Comparison of ENCODE assay signal across 7 cellular contexts in the genomic region with DNA sequence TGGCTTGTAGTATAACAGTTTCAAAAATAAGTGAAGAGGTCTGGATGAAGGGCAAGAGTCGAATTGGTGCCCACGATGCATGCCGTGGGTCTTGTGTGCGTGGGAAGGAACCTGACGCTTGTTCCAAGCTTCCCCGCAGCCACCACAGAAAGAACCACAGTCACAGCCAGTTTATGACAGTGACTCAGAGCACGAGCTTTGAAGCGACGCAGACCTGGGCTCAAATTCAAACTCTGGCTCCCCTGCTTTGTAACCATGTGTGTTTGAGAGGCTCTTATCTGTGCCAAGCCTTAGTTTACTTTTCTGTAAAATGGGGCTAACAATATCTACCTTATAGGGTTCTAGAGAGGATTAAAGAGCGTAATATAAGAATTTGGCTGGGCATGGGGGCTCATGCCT.
DNase-seq lines count a peak whose midpoint lies in the region; ATAC-seq and TF ChIP-seq lines count a peak whose summit lies in the region.

No MANE protein-coding gene starts in this region.

- H3K27ac ChIP-seq in osteoblast (ENCODE audit: low read depth, low read length) (peak overlapping the region; percentile 93), tibial artery (peak overlapping the region; percentile 95 to 96)

- H3K27me3 ChIP-seq in osteoblast (ENCODE audit: insufficient read depth, low read length) = no peaks in the 10 kb centered on the region
- no peaks in the 10 kb centered on the region for H3K27me3 ChIP-seq in tibial artery

- ATAC-seq in HG02623 (IDR thresholded peaks at IDR 0.05; ENCODE audit: unreplicated experiment) = no peak

- H3K4me2 ChIP-seq in osteoblast (ENCODE audit: insufficient read depth, low read length) = no peak overlapping the region

- peak; percentile 93 for DNase-seq in RPMI7951 (ENCODE audit: low read depth)
- peak; percentile 91 for DNase-seq in activated naive CD4-positive, alpha-beta T cell treated with anti-CD3 and anti-CD28 coated beads for 36 hours
- DNase-seq in osteoblast (ENCODE audit: insufficient read length, low spot score, missing footprints) = peak; percentile 64
- DNase-seq in tibial artery = peak; percentile 28 to 66
- no peak for DNase-seq in D341Med (ENCODE audit: low spot score)
- DNase-seq in NCI-H510A (lab: John Stamatoyannopoulos, UW) = no peak

- H3K4me1 Mint-ChIP-seq in activated naive CD4-positive, alpha-beta T cell treated with anti-CD3 and anti-CD28 coated beads for 36 hours (ENCODE audit: low read depth) = peaks cover 25% of the 10 kb centered on the region

- peaks cover 68% of the 10 kb centered on the region for H3K79me2 ChIP-seq in osteoblast (ENCODE audit: insufficient read depth, low read length)

- H3K4me3 ChIP-seq in osteoblast (ENCODE audit: insufficient read depth, low read length) (no peak overlapping the region), tibial artery (no peak overlapping the region)

- TF ChIP-seq CTCF in osteoblast (IDR thresholded peaks at IDR 0.05; ENCODE audit: extremely low read depth, low read depth, low read length) (no peak), tibial artery (IDR thresholded peaks at IDR 0.05) (no peak)

- no peaks in the 10 kb centered on the region for H4K20me1 ChIP-seq in osteoblast (ENCODE audit: insufficient read depth, low read length)

- H3K36me3 Mint-ChIP-seq in activated naive CD4-positive, alpha-beta T cell treated with anti-CD3 and anti-CD28 coated beads for 36 hours (ENCODE audit: low read depth) = peaks cover 23% of the 10 kb centered on the region

- H3K4me1 ChIP-seq in osteoblast (ENCODE audit: insufficient read depth, low read length) = peaks cover 48% of the 10 kb centered on the region
- peaks cover 4 to 47% (median 32%) of the 10 kb centered on the region in 4 donors for H3K4me1 ChIP-seq in tibial artery

- no peaks in the 10 kb centered on the region for H3K27me3 Mint-ChIP-seq in activated naive CD4-positive, alpha-beta T cell treated with anti-CD3 and anti-CD28 coated beads for 36 hours (ENCODE audit: low read depth)

- H3K27ac Mint-ChIP-seq in activated naive CD4-positive, alpha-beta T cell treated with anti-CD3 and anti-CD28 coated beads for 36 hours = peak overlapping the region; percentile 73

- CTCF ChIA-PET in activated naive CD4-positive, alpha-beta T cell treated with anti-CD3 and anti-CD28 coated beads for 36 hours (lab: Charles Lee) = interaction anchor here (0.6 to 4.5 kb wide), 5 partner anchors 8 to 723 kb away, joined by 3 to 25 read pairs (median 3); no protein-coding TSS in a partner anchor

- H3K4me3 Mint-ChIP-seq in activated naive CD4-positive, alpha-beta T cell treated with anti-CD3 and anti-CD28 coated beads for 36 hours = peak overlapping the region; percentile 2

- H3K9me3 ChIP-seq in osteoblast (ENCODE audit: low read depth, low read length) (no peaks in the 10 kb centered on the region), tibial artery (no peaks in the 10 kb centered on the region)

- peaks cover 68% of the 10 kb centered on the region for H3K36me3 ChIP-seq in osteoblast (ENCODE audit: insufficient read depth, low read length)
- H3K36me3 ChIP-seq in tibial artery = peaks cover 0 to 10% (median 0%) of the 10 kb centered on the region in 3 donors

- no peak overlapping the region for H2AFZ ChIP-seq in osteoblast (ENCODE audit: low read length)

- H3K9me3 Mint-ChIP-seq in activated naive CD4-positive, alpha-beta T cell treated with anti-CD3 and anti-CD28 coated beads for 36 hours = no peaks in the 10 kb centered on the region

- intact Hi-C loops in activated naive CD4-positive, alpha-beta T cell treated with anti-CD3 and anti-CD28 coated beads for 36 hours (cut with micrococcal nuclease) = loop anchor here (1.0 kb wide), 3 partner anchors 10 to 66 kb away; partner anchors contain the start of gene SYNJ2
- intact Hi-C loops in tibial artery (cut with DNase I; ENCODE audit: low total_unique reads) = no loop called here

Comparison
In these comparisons a context has a peak if more than half of its experiments do, and no peak if none do; other contexts are left out.
1. DNase-seq: peak in RPMI7951 (single experiment), activated naive CD4-positive, alpha-beta T cell treated with anti-CD3 and anti-CD28 coated beads for 36 hours (single experiment), osteoblast (single experiment) and tibial artery (2 of 2); none in D341Med (single experiment) and NCI-H510A (single experiment).